In the genomic region with DNA sequence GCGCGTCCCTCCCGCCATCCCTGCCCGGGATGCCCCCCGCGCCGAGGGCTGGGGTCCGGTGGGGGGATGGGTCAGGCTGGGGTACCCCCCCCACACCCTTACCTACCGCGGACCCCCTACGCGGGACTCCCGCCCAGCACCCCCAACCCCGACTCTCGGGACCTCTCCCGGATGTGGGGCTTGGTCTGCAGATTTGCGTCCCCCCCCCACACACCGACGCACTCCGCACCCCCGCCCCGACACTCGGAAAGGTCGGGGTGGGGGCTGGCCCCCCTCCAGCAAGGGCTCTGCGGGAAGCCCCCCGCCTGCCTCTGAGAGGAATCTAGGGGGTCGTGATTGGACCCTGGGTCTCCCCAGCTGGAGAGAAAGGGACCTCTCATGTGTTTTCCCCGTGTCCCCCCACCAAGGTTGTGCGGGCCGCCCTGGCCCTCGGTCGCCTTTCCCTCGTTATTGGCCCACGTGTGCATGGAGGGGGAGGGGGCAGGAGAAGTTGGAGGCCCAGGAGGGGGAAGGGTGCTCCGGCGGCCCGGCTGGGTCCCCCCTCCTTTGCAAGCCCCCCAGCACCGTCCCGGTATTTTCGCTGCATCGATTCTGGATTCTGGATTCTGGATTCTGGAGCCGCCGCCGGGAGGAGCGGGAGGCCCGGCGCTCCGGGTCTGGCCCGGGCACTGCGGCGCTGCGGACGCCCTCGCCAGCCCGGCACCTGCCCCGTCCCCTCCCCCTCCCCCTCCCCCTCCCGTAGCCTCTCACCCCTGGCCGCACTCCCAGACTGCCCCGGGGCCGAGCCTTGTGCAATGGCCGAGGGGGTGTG, we compare ENCODE assay signal across 8 cellular contexts. TPM values are rescaled to one million over a fixed set of nuclear protein-coding genes. Genes with fewer than 3 reads are reported as not detected.
DNase-seq lines count a peak whose midpoint lies in the region; ATAC-seq and TF ChIP-seq lines count a peak whose summit lies in the region.

No MANE protein-coding gene starts in this region.

- intact Hi-C loops in activated naive CD4-positive, alpha-beta T cell treated with anti-CD3 and anti-CD28 coated beads for 36 hours (cut with micrococcal nuclease) = no loop called here
- intact Hi-C loops in Panc1 (cut with micrococcal nuclease; ENCODE audit: unreplicated experiment) (no loop called here), upper lobe of right lung (cut with DNase I) (loop anchor here (10.0 kb wide), 1 partner anchor 68 kb away; no protein-coding TSS in a partner anchor)
- intact Hi-C loops in dendritic cell treated with granulocyte-macrophage colony-stimulating factor and Interleukin-4, amounts not matched to agents 40 ng/mL and 50 ng/mL, for 4 days (cut with micrococcal nuclease) = loop anchor here (5.0 kb wide), 1 partner anchor 65 kb away; no protein-coding TSS in a partner anchor

- TF ChIP-seq CTCF in Panc1 (IDR thresholded peaks at IDR 0.05) = no peak
- TF ChIP-seq CTCF in upper lobe of right lung (IDR thresholded peaks at IDR 0.05) = no peak

- H3K4me3 Mint-ChIP-seq in activated naive CD4-positive, alpha-beta T cell treated with anti-CD3 and anti-CD28 coated beads for 36 hours = peak overlapping the region; percentile 72
- peak overlapping the region; percentile 73 for H3K4me3 Mint-ChIP-seq in dendritic cell treated with granulocyte-macrophage colony-stimulating factor and Interleukin-4, amounts not matched to agents 40 ng/mL and 50 ng/mL, for 4 days

- WGBS in mesendoderm (ENCODE audit: extremely low coverage, insufficient coverage, low lambda C conversion rate) = no CpG with 5 or more reads among the region's 61 CpGs

- no peak overlapping the region for H3K18ac ChIP-seq in mesendoderm (ENCODE audit: low read length)

- H3K56ac ChIP-seq in mesendoderm (ENCODE audit: low read length) = no peak overlapping the region

- H3K36me3 Mint-ChIP-seq in activated naive CD4-positive, alpha-beta T cell treated with anti-CD3 and anti-CD28 coated beads for 36 hours (ENCODE audit: low read depth) = no peaks in the 10 kb centered on the region
- peaks cover 27% of the 10 kb centered on the region for H3K36me3 Mint-ChIP-seq in dendritic cell treated with granulocyte-macrophage colony-stimulating factor and Interleukin-4, amounts not matched to agents 40 ng/mL and 50 ng/mL, for 4 days (ENCODE audit: low read depth)

- POLR2A ChIA-PET in Panc1 (lab: Charles Lee) = no interaction called here

- H3K27me3 ChIP-seq in Panc1 (ENCODE audit: control insufficient read depth, insufficient read depth, low read length) (no peaks in the 10 kb centered on the region), mesendoderm (ENCODE audit: insufficient read depth, low read length, poor library complexity) (peaks cover 83% of the 10 kb centered on the region), upper lobe of right lung (no peaks in the 10 kb centered on the region)

- H3K4me1 ChIP-seq in Panc1 (ENCODE audit: control insufficient read depth, insufficient read depth, low read length) (peaks cover 47% of the 10 kb centered on the region), mesendoderm (ENCODE audit: control insufficient read depth, low read depth, low read length) (no peaks in the 10 kb centered on the region), upper lobe of right lung (peaks cover 33% of the 10 kb centered on the region)

- H3K79me1 ChIP-seq in mesendoderm (ENCODE audit: low read length) = no peaks in the 10 kb centered on the region

- no peak overlapping the region for H3K4ac ChIP-seq in mesendoderm (ENCODE audit: low read depth, low read length)

- H3K27ac ChIP-seq in Panc1 (ENCODE audit: low read length) = peak overlapping the region; percentile 90
- no peak overlapping the region for H3K27ac ChIP-seq in mesendoderm (ENCODE audit: low read depth, low read length)
- H3K27ac ChIP-seq in upper lobe of right lung = peak overlapping the region; percentile 93

- no TSS peak for BruUV-seq in Panc1 (replicated peaks; lab: Mats Ljungman, UMichigan)

- H3K79me2 ChIP-seq in mesendoderm (ENCODE audit: control insufficient read depth, insufficient read depth, low read length) = no peaks in the 10 kb centered on the region

- no peak overlapping the region for H4K5ac ChIP-seq in mesendoderm (ENCODE audit: low read length)

- no peak overlapping the region for H3K27ac Mint-ChIP-seq in activated naive CD4-positive, alpha-beta T cell treated with anti-CD3 and anti-CD28 coated beads for 36 hours
- H3K27ac Mint-ChIP-seq in dendritic cell treated with granulocyte-macrophage colony-stimulating factor and Interleukin-4, amounts not matched to agents 40 ng/mL and 50 ng/mL, for 4 days = peak overlapping the region; percentile 78

- H4K8ac ChIP-seq in mesendoderm (ENCODE audit: low read depth, low read length) = no peak overlapping the region

- H3K9ac ChIP-seq in mesendoderm (ENCODE audit: low read length) = no peak overlapping the region

- H2AK5ac ChIP-seq in mesendoderm (ENCODE audit: low read length) = no peak overlapping the region

- no peak overlapping the region for H2BK5ac ChIP-seq in mesendoderm (ENCODE audit: low read length)

- H3K23ac ChIP-seq in mesendoderm (ENCODE audit: low read length) = no peak overlapping the region

- peak overlapping the region; percentile 22 for H3K4me2 ChIP-seq in mesendoderm (ENCODE audit: low read length)

- ATAC-seq in Panc1 (peak; percentile 47), upper lobe of right lung (peak; percentile 60), HG03175 (IDR thresholded peaks at IDR 0.05; ENCODE audit: unreplicated experiment) (no peak), HG02623 (IDR thresholded peaks at IDR 0.05; ENCODE audit: unreplicated experiment) (no peak)

- peak; percentile 36 for DNase-seq in activated naive CD4-positive, alpha-beta T cell treated with anti-CD3 and anti-CD28 coated beads for 36 hours
- no peak for DNase-seq in activated naive CD4-positive, alpha-beta T cell treated with Interleukin-2 at 50 U/mL for 16 hours
- DNase-seq in Panc1 (ENCODE audit: low read depth, low spot score) (no peak), mesendoderm (peak; percentile 37), upper lobe of right lung (peak; percentile 85)

- in situ Hi-C loops in Panc1 (cut with HindIII; ENCODE audit: low pct_unique_long_range_greater_than_20kb, low sequenced_read_pairs) = no loop called here

- CTCF ChIA-PET in activated naive CD4-positive, alpha-beta T cell treated with anti-CD3 and anti-CD28 coated beads for 36 hours (lab: Charles Lee) = no interaction called here
- CTCF ChIA-PET in Panc1 (lab: Charles Lee) = no interaction called here

- no peak overlapping the region for H2BK120ac ChIP-seq in mesendoderm (ENCODE audit: low read depth, low read length)

- H3K4me3 ChIP-seq in Panc1 (ENCODE audit: low read depth in 2 of 2, low read length in 2 of 2) (peak overlapping the region; percentile 54 to 69), mesendoderm (ENCODE audit: low read length) (no peak overlapping the region), upper lobe of right lung (peak overlapping the region; percentile 78)

- H3K9me3 ChIP-seq in Panc1 (ENCODE audit: control insufficient read depth, insufficient read depth, low read depth, low read length) = no peaks in the 10 kb centered on the region
- no peaks in the 10 kb centered on the region for H3K9me3 ChIP-seq in upper lobe of right lung

- H3K27me3 Mint-ChIP-seq in activated naive CD4-positive, alpha-beta T cell treated with anti-CD3 and anti-CD28 coated beads for 36 hours (ENCODE audit: low read depth) = no peaks in the 10 kb centered on the region
- no peaks in the 10 kb centered on the region for H3K27me3 Mint-ChIP-seq in dendritic cell treated with granulocyte-macrophage colony-stimulating factor and Interleukin-4, amounts not matched to agents 40 ng/mL and 50 ng/mL, for 4 days

- no peaks in the 10 kb centered on the region for H3K9me3 Mint-ChIP-seq in activated naive CD4-positive, alpha-beta T cell treated with anti-CD3 and anti-CD28 coated beads for 36 hours
- no peaks in the 10 kb centered on the region for H3K9me3 Mint-ChIP-seq in dendritic cell treated with granulocyte-macrophage colony-stimulating factor and Interleukin-4, amounts not matched to agents 40 ng/mL and 50 ng/mL, for 4 days

- H3K36me3 ChIP-seq in Panc1 (ENCODE audit: control insufficient read depth, insufficient read depth, low read length) (no peaks in the 10 kb centered on the region), mesendoderm (ENCODE audit: control insufficient read depth, insufficient read depth, low read length) (no peaks in the 10 kb centered on the region), upper lobe of right lung (no peaks in the 10 kb centered on the region)

- no peak overlapping the region for H2BK15ac ChIP-seq in mesendoderm (replicated peaks; ENCODE audit: low read depth)

- H3K4me1 Mint-ChIP-seq in activated naive CD4-positive, alpha-beta T cell treated with anti-CD3 and anti-CD28 coated beads for 36 hours (ENCODE audit: low read depth) = peaks cover 41% of the 10 kb centered on the region
- peaks cover 78% of the 10 kb centered on the region for H3K4me1 Mint-ChIP-seq in dendritic cell treated with granulocyte-macrophage colony-stimulating factor and Interleukin-4, amounts not matched to agents 40 ng/mL and 50 ng/mL, for 4 days (ENCODE audit: low read depth)

RNA-seq across cellular contexts. Expression of a gene that starts 0.6 kb away (rescaled TPM):
- 10 to 100 TPM; 11.9 to 12.8 TPM for total RNA-seq in activated naive CD4-positive, alpha-beta T cell treated with anti-CD3 and anti-CD28 coated beads for 36 hours
- 120 TPM for total RNA-seq in Panc1 (2021; ENCODE audit: unreplicated experiment)
- polyA plus RNA-seq in Panc1 (2012; ENCODE audit: insufficient read length) = 56.0 TPM
- 8.8 TPM for polyA plus RNA-seq in mesendoderm (2013, experiment 1 of 2)
- 8.8 TPM for polyA plus RNA-seq in mesendoderm (2013, experiment 2 of 2)
- total RNA-seq in upper lobe of right lung = 150 TPM

Comparison
In these comparisons a context has a peak if more than half of its experiments do, and no peak if none do; other contexts are left out.
1. DNase-seq: peak in activated naive CD4-positive, alpha-beta T cell treated with anti-CD3 and anti-CD28 coated beads for 36 hours (single experiment), mesendoderm (single experiment) and upper lobe of right lung (single experiment); none in activated naive CD4-positive, alpha-beta T cell treated with Interleukin-2 at 50 U/mL for 16 hours (single experiment) and Panc1 (single experiment).
2. ATAC-seq: peak in Panc1 (single experiment) and upper lobe of right lung (single experiment); none in HG03175 (single experiment) and HG02623 (single experiment).
3. intact Hi-C loops: an anchor here in dendritic cell treated with granulocyte-macrophage colony-stimulating factor and Interleukin-4, amounts not matched to agents 40 ng/mL and 50 ng/mL, for 4 days (5.0 kb wide) and upper lobe of right lung (10.0 kb wide); none called in activated naive CD4-positive, alpha-beta T cell treated with anti-CD3 and anti-CD28 coated beads for 36 hours and Panc1.